Comparison of ENCODE assay signal across 17 cellular contexts in genomic region chr13:59809564-59809963, GRCh38.
A peak's percentile ranks its signal among the peaks of the same experiment; 100 is the strongest.
DNase-seq lines count a peak whose midpoint lies in the region; ATAC-seq, FAIRE-seq and TF ChIP-seq lines count a peak whose summit lies in the region.
"Had no signal": no experiment of that assay in that cellular context is flagged by ENCODE, and none has a peak within 500 bp of the region (broad histone marks: within the 10 kb centered on the region; RNA-seq: fewer than 3 reads in every experiment).

No MANE protein-coding gene starts in this region.

- no peak overlapping the region for H3K4me2 ChIP-seq in HepG2 (ENCODE audit: low read depth, low read length)
- no peak overlapping the region for H3K4me2 ChIP-seq in K562 (ENCODE audit: insufficient read depth, low read length)

- intact Hi-C loops in HepG2 (cut with micrococcal nuclease; ENCODE audit: unreplicated experiment) (no loop called here), right lobe of liver (cut with DNase I) (no loop called here), K562 (cut with micrococcal nuclease) (no loop called here)

- no peak overlapping the region for H3K9ac ChIP-seq in HepG2 (ENCODE audit: insufficient read depth, low read depth, low read length)
- H3K9ac ChIP-seq in K562 (ENCODE audit: insufficient read depth in 1 of 2, low read depth in 2 of 2, low read length in 2 of 2), result no peak overlapping the region

- H3K9me1 ChIP-seq in K562 (ENCODE audit: control insufficient read depth, insufficient read depth, low read length), result no peaks in the 10 kb centered on the region

- no peak for DNase-seq in HepG2 (ENCODE audit: low spot score)
- no peak for DNase-seq in right lobe of liver
- DNase-seq in K562 (ENCODE audit: extremely low read depth in 1 of 4, low spot score in 3 of 4), result no peak
- peak; percentile 15 for DNase-seq in small intestine
- no peak for DNase-seq in superior temporal gyrus (ENCODE audit: extremely low spot score)
- no peak for DNase-seq in NK-92 (lab: John Stamatoyannopoulos, UW; ENCODE audit: unreplicated experiment)
- DNase-seq: C1 segment of cervical spinal cord; Calu3; CD4-positive, alpha-beta memory T cell; COR-L47; DMS53; DMS79 treated with DMSO at 0.1 percent for 48 hours; GOT3; HFFc6 had no signal

- H3K27ac ChIP-seq in HepG2 (ENCODE audit: extremely low read length, insufficient read depth, low read length) (no peak overlapping the region), right lobe of liver (no peak overlapping the region), K562 (ENCODE audit: extremely low read depth, low read depth, low read length) (no peak overlapping the region), small intestine (ENCODE audit: low read depth in 1 of 2, low read length in 1 of 2) (no peak overlapping the region)
- H3K27ac ChIP-seq: 22Rv1 had no signal

- H2AFZ ChIP-seq in HepG2 (ENCODE audit: low read length) (no peak overlapping the region), K562 (ENCODE audit: low read depth, low read length) (no peak overlapping the region)

- no peak for TF ChIP-seq POLR2A in HepG2 (IDR thresholded peaks at IDR 0.05; ENCODE audit: insufficient read depth in 1 of 2, low read depth in 2 of 2, low read length in 2 of 2)
- no peak for TF ChIP-seq POLR2A in right lobe of liver (IDR thresholded peaks at IDR 0.05)
- TF ChIP-seq POLR2A in K562 (conservative IDR thresholded peaks at IDR 0.05), result no peak

- TF ChIP-seq EP300 in HepG2 (IDR thresholded peaks at IDR 0.05; ENCODE audit: low read depth in 2 of 2, low read length in 2 of 2) (no peak), HepG2 (CRISPR knock-in tag; IDR thresholded peaks at IDR 0.05; ENCODE audit: borderline replicate concordance) (no peak), K562 (IDR thresholded peaks at IDR 0.05; ENCODE audit: low read length) (no peak)

- no peak for ATAC-seq in HepG2
- ATAC-seq in right lobe of liver, result no peak
- no peak for ATAC-seq in K562

- CTCF ChIA-PET in HepG2 (lab: Yijun Ruan, JAX; ENCODE audit: low intra/inter-chr PET ratio, low total read pairs) (no interaction called here), K562 (lab: Yijun Ruan, JAX; ENCODE audit: low intra/inter-chr PET ratio) (interaction anchor here (0.6 kb wide), 1 partner anchor 520 kb away, joined by 3 read pairs; no protein-coding TSS in a partner anchor)

- BruUV-seq in HepG2 (replicated peaks; lab: Mats Ljungman, UMichigan), result no TSS peak
- no TSS peak for BruUV-seq in K562 (replicated peaks; lab: Mats Ljungman, UMichigan)

- POLR2A ChIA-PET in HepG2 (lab: Yijun Ruan, JAX) (no interaction called here), K562 (lab: Yijun Ruan, JAX) (no interaction called here)

- in situ Hi-C loops in HepG2 (cut with HindIII; ENCODE audit: extremely low pct_ligation_motif_present, low pct_unique_long_range_greater_than_20kb), result no loop called here
- in situ Hi-C loops in K562 (cut with MboI), result no loop called here

- H3K4me1 ChIP-seq in HepG2 (ENCODE audit: insufficient read depth, low read length) (no peaks in the 10 kb centered on the region), right lobe of liver (no peaks in the 10 kb centered on the region), K562 (replicated peaks in 1 of 2; ENCODE audit: control insufficient read depth in 2 of 2, insufficient read depth in 2 of 2, low read length in 2 of 2) (no peaks in the 10 kb centered on the region), small intestine (ENCODE audit: control insufficient read depth in 2 of 2, insufficient read depth in 1 of 2, low read depth in 1 of 2, low read length in 1 of 2) (no peaks in the 10 kb centered on the region)
- H3K4me1 ChIP-seq: HAP-1 had no signal

- no peaks in the 10 kb centered on the region for H3K36me3 ChIP-seq in HepG2 (replicated peaks in 1 of 2; ENCODE audit: control insufficient read depth in 1 of 2, insufficient read depth in 2 of 2, low read length in 2 of 2)
- no peaks in the 10 kb centered on the region for H3K36me3 ChIP-seq in right lobe of liver
- H3K36me3 ChIP-seq in K562 (ENCODE audit: control insufficient read depth, insufficient read depth, low read length), result no peaks in the 10 kb centered on the region
- no peaks in the 10 kb centered on the region for H3K36me3 ChIP-seq in small intestine (ENCODE audit: control insufficient read depth in 2 of 2, insufficient read depth in 2 of 2, low read length in 2 of 2)
- H3K36me3 ChIP-seq: HAP-1 had no signal

- H4K20me1 ChIP-seq in HepG2 (ENCODE audit: insufficient read depth, low read length) (no peaks in the 10 kb centered on the region), K562 (replicated peaks; ENCODE audit: control insufficient read depth, insufficient read depth, low read length) (no peaks in the 10 kb centered on the region)

- WGBS in HepG2 (ENCODE audit: low lambda C conversion rate), result 97% methylated on average over 3 of the region's 3 CpGs
- WGBS in right lobe of liver (ENCODE audit: insufficient coverage, low coverage, low lambda C conversion rate, missing lambda C conversion rate), result 95% methylated on average over 3 of the region's 3 CpGs
- WGBS in K562 (ENCODE audit: insufficient coverage, low coverage, missing lambda C conversion rate), result 52% methylated on average over 3 of the region's 3 CpGs
- 66 to 84% (median 73%) methylated on average over 3 of the region's 3 CpGs for WGBS in small intestine, 3 donors

- FAIRE-seq in HepG2 (lab: Jason Lieb, UNC) (no peak), K562 (lab: Jason Lieb, UNC) (no peak), small intestine (lab: Jason Lieb, UNC) (no peak)
- FAIRE-seq: GM12892 had no signal

- H3K9me3 ChIP-seq in HepG2 (ENCODE audit: low read length) (no peaks in the 10 kb centered on the region), right lobe of liver (no peaks in the 10 kb centered on the region), K562 (replicated peaks; ENCODE audit: control insufficient read depth, insufficient read depth, low read depth, low read length) (no peaks in the 10 kb centered on the region), small intestine (ENCODE audit: control insufficient read depth, low read depth) (no peaks in the 10 kb centered on the region)
- H3K9me3 ChIP-seq: HAP-1 had no signal

- no peak for TF ChIP-seq CTCF in HepG2 (CRISPR knock-in tag; IDR thresholded peaks at IDR 0.05)
- TF ChIP-seq CTCF in right lobe of liver (IDR thresholded peaks at IDR 0.05), result no peak
- TF ChIP-seq CTCF in K562 (IDR thresholded peaks at IDR 0.05 in 2 of 3, conservative IDR thresholded peaks at IDR 0.05 in 1 of 3; ENCODE audit: insufficient read depth in 2 of 3, low read depth in 1 of 3, low read length in 3 of 3), result no peak

- no peaks in the 10 kb centered on the region for H3K79me2 ChIP-seq in HepG2 (ENCODE audit: insufficient read depth, low read length)
- H3K79me2 ChIP-seq in K562 (ENCODE audit: control insufficient read depth, insufficient read depth, low read length), result no peaks in the 10 kb centered on the region

- TF ChIP-seq RAD21 in HepG2 (CRISPR knock-in tag; IDR thresholded peaks at IDR 0.05), result no peak
- TF ChIP-seq RAD21 in K562 (CRISPR knock-in tag; conservative IDR thresholded peaks at IDR 0.05 in 1 of 2, IDR thresholded peaks at IDR 0.05 in 1 of 2), result no peak

- H3K4me3 ChIP-seq in HepG2 (replicated peaks in 1 of 3; ENCODE audit: insufficient read depth in 1 of 3, low read depth in 2 of 3, low read length in 3 of 3) (no peak overlapping the region), right lobe of liver (no peak overlapping the region), K562 (no peak overlapping the region), small intestine (ENCODE audit: low read depth in 1 of 2, low read length in 2 of 2) (no peak overlapping the region)
- H3K4me3 ChIP-seq: HAP-1 had no signal

- H3K27me3 ChIP-seq in HepG2 (ENCODE audit: control insufficient read depth in 1 of 2, insufficient read depth in 2 of 2, low read length in 2 of 2), result no peaks in the 10 kb centered on the region; a peak in 1 of 5 replicates
- H3K27me3 ChIP-seq in right lobe of liver, result no peaks in the 10 kb centered on the region
- H3K27me3 ChIP-seq in K562 (ENCODE audit: control insufficient read depth in 2 of 2, insufficient read depth in 2 of 2, low read length in 2 of 2), result no peaks in the 10 kb centered on the region
- no peaks in the 10 kb centered on the region for H3K27me3 ChIP-seq in small intestine (ENCODE audit: control insufficient read depth in 2 of 2, insufficient read depth in 2 of 2, low read length in 2 of 2)

TF ChIP-seq in HepG2, 621 proteins besides CTCF, POLR2A, EP300 and RAD21:
- peak; percentile 52 to 81; a peak in 3 of 4 replicates for TF ChIP-seq MAFK (conservative IDR thresholded peaks at IDR 0.05 in 1 of 2, IDR thresholded peaks at IDR 0.05 in 1 of 2; ENCODE audit: low read length in 2 of 2)
- TF ChIP-seq ZNF614 (CRISPR knock-in tag; IDR thresholded peaks at IDR 0.05; ENCODE audit: borderline replicate concordance), result no peak
- peak; percentile 68 for TF ChIP-seq MAFF (IDR thresholded peaks at IDR 0.05; ENCODE audit: low read depth, low read length)

TF ChIP-seq in K562, 482 proteins besides CTCF, POLR2A, EP300 and RAD21:
- peak; percentile 23; the same call in 1 of the 2 replicates for TF ChIP-seq ZNF316 (IDR thresholded peaks at IDR 0.05)
- TF ChIP-seq POLR2G (IDR thresholded peaks at IDR 0.05; ENCODE audit: low read depth, low read length), result no peak

Comparison
In these comparisons a context has a peak if more than half of its experiments do, and no peak if none do; other contexts are left out.
1. Of the 241 proteins assayed by ChIP-seq in both HepG2 and K562: peak only in HepG2: MAFF and MAFK; only in K562: none; in both: none; in neither: 239.